In genomic region chr20:54129350-54129749, GRCh38 we compare ENCODE assay signal across 3 cellular contexts.
TF ChIP-seq lines count a peak whose summit lies in the region.

No MANE protein-coding gene starts in this region.

TF ChIP-seq in SK-N-SH treated with all-trans-retinoic acid at 6 μM for 48 hours, 23 proteins besides CTCF, POLR2A, EP300 and RAD21:
- TF ChIP-seq TCF4 (CRISPR knock-in tag; IDR thresholded peaks at IDR 0.05; ENCODE audit: borderline replicate concordance) (no peak), ZFP30 (CRISPR knock-in tag; IDR thresholded peaks at IDR 0.05) (no peak), PATZ1 (CRISPR knock-in tag; IDR thresholded peaks at IDR 0.05; ENCODE audit: borderline replicate concordance) (no peak), ZNF8 (CRISPR knock-in tag; IDR thresholded peaks at IDR 0.05) (peak; percentile 94)

TF ChIP-seq in SK-N-SH, 30 proteins besides CTCF, POLR2A, EP300 and RAD21:
- TF ChIP-seq USF2 (IDR thresholded peaks at IDR 0.05; ENCODE audit: borderline replicate concordance, low read depth, low read length) (no peak), NRF1 (IDR thresholded peaks at IDR 0.05; ENCODE audit: low read depth, low read length) (no peak), GABPA (IDR thresholded peaks at IDR 0.05; ENCODE audit: low read depth) (no peak)
TF ChIP-seq in SK-N-SH: peak in this region for 0.

TF ChIP-seq in H1, 55 proteins besides CTCF, POLR2A, EP300 and RAD21:
- TF ChIP-seq HDAC6 (IDR thresholded peaks at IDR 0.05; ENCODE audit: low read depth, low read length): no peak
- TF ChIP-seq KDM1A (IDR thresholded peaks at IDR 0.05; ENCODE audit: borderline replicate concordance, low read length): peak; percentile 81
